ENCODE assay signal across 8 cellular contexts in genomic region chr15:45187894-45188830, GRCh38. TPM values are rescaled to one million over a fixed set of nuclear protein-coding genes. Genes with fewer than 3 reads are reported as not detected.
DNase-seq lines count a peak whose midpoint lies in the region; ATAC-seq and TF ChIP-seq lines count a peak whose summit lies in the region.

Gene SHF (minus strand): TSS chr15:45187966. CDS start chr15:45187951, 15 bp downstream.

- ATAC-seq in HG03354 (IDR thresholded peaks at IDR 0.05; ENCODE audit: poor library complexity, severe bottlenecking, unreplicated experiment), result peak; percentile 43

- H3K36me3 ChIP-seq in cardiac muscle cell (no peaks in the 10 kb centered on the region), uterus (no peaks in the 10 kb centered on the region)

- H3K4me1 ChIP-seq in cardiac muscle cell (ENCODE audit: low read depth), result peaks cover 8% of the 10 kb centered on the region
- H3K4me1 ChIP-seq in uterus, result no peaks in the 10 kb centered on the region

- no peak within 1 kb of the TSS for H3K27ac ChIP-seq in RWPE1
- H3K27ac ChIP-seq in cardiac muscle cell, result no peak within 1 kb of the TSS
- H3K27ac ChIP-seq in uterus, result peak within 1 kb of the TSS; percentile 86 to 98

- H3K4me3 Mint-ChIP-seq in Calu3 (ENCODE audit: low read depth, unreplicated experiment), result peak within 1 kb of the TSS; percentile 73

- H3K36me3 Mint-ChIP-seq in Calu3 (ENCODE audit: insufficient read depth, unreplicated experiment), result peaks cover 17% of the 10 kb centered on the region

- peak; percentile 52 to 68 for TF ChIP-seq POLR2A in uterus (IDR thresholded peaks at IDR 0.05)

- H3K4me3 ChIP-seq in cardiac muscle cell, result peak within 1 kb of the TSS; percentile 81
- peak within 1 kb of the TSS; percentile 56 to 97 for H3K4me3 ChIP-seq in uterus

- H3K4me1 Mint-ChIP-seq in Calu3 (ENCODE audit: low read depth, unreplicated experiment), result peaks cover 21% of the 10 kb centered on the region

- H3K27me3 Mint-ChIP-seq in Calu3 (ENCODE audit: unreplicated experiment), result no peaks in the 10 kb centered on the region

- H3K9me3 Mint-ChIP-seq in Calu3 (ENCODE audit: low read depth, unreplicated experiment), result no peaks in the 10 kb centered on the region

- H3K27ac Mint-ChIP-seq in Calu3 (ENCODE audit: unreplicated experiment), result peak within 1 kb of the TSS; percentile 69

- BruUV-seq in Calu3 (replicated peaks; lab: Mats Ljungman, UMichigan), result no TSS peak

- intact Hi-C loops in Calu3 (cut with micrococcal nuclease; ENCODE audit: unreplicated experiment) (no loop called here), posterior cingulate gyrus (cut with DNase I) (loop anchor here (10.0 kb wide), 1 partner anchor 417 kb away; no protein-coding TSS in a partner anchor), uterus (cut with DNase I; ENCODE audit: low total_unique reads) (no loop called here)

- CTCF ChIA-PET in Calu3 (lab: Charles Lee), result no interaction called here
- CTCF ChIA-PET in RWPE1 (lab: Yijun Ruan, JAX), result interaction anchor here (0.6 to 0.7 kb wide), 2 partner anchors 13 to 25 kb away, joined by 3 to 7 read pairs; no protein-coding TSS in a partner anchor

- TF ChIP-seq CTCF in Calu3 (IDR thresholded peaks at IDR 0.05; ENCODE audit: unreplicated experiment), result no peak
- TF ChIP-seq CTCF in RWPE1 (conservative IDR thresholded peaks at IDR 0.05; ENCODE audit: low read depth), result no peak
- TF ChIP-seq CTCF in cardiac muscle cell (IDR thresholded peaks at IDR 0.05; ENCODE audit: low read depth, low read length), result no peak
- no peak for TF ChIP-seq CTCF in uterus (IDR thresholded peaks at IDR 0.05)

- H3K9me3 ChIP-seq in cardiac muscle cell (ENCODE audit: low read depth) (no peaks in the 10 kb centered on the region), uterus (no peaks in the 10 kb centered on the region)

- POLR2A ChIA-PET in RWPE1 (lab: Yijun Ruan, JAX; ENCODE audit: low non-redundant PET), result no interaction called here

- H3K27me3 ChIP-seq in cardiac muscle cell, result peaks cover 10% of the 10 kb centered on the region
- no peaks in the 10 kb centered on the region for H3K27me3 ChIP-seq in uterus

- DNase-seq in Calu3, result no peak
- DNase-seq in RWPE1 (ENCODE audit: low spot score), result peak; percentile 41
- DNase-seq in activated naive CD4-positive, alpha-beta T cell treated with anti-CD3 and anti-CD28 coated beads, Interleukin-2, amount 50 U/mL, for 16 hours, result peak; percentile 91
- peak; percentile 67 to 92 for DNase-seq in cardiac muscle cell (ENCODE audit: low read depth in 1 of 2, low spot score in 1 of 2)
- peak in 9 of 10 donors; percentile 48 to 93 (median 71) for DNase-seq in posterior cingulate gyrus
- DNase-seq in uterus, result peak; percentile 76 to 86
- no peak for DNase-seq in NCI-H1048 (lab: John Stamatoyannopoulos, UW)

RNA-seq across cellular contexts. Expression of gene SHF, which starts in this region (rescaled TPM):
- total RNA-seq in Calu3 (2022) (6.0 and 7.3 TPM in 2 replicates), cardiac muscle cell (20.0 and 20.8 TPM in 2 replicates), uterus (10 to 100 TPM in 3 of 4 donors, 1 to 10 TPM in 1; 1.5 to 37.5 (median 24.1) TPM)
- 24.9 and 26.9 TPM in 2 replicates for polyA plus RNA-seq in cardiac muscle cell

Comparison
In these comparisons a context has a peak if more than half of its experiments do, and no peak if none do; other contexts are left out.
1. DNase-seq: peak in RWPE1 (single experiment), activated naive CD4-positive, alpha-beta T cell treated with anti-CD3 and anti-CD28 coated beads, Interleukin-2, amount 50 U/mL, for 16 hours (single experiment), cardiac muscle cell (2 of 2), posterior cingulate gyrus (9 of 10) and uterus (2 of 2); none in Calu3 (single experiment) and NCI-H1048 (single experiment).
2. H3K27ac ChIP-seq: peak in uterus (2 of 2); none in RWPE1 (single experiment) and cardiac muscle cell (single experiment).